In genomic region chr20:22673467-22673866, GRCh38 we compare ENCODE assay signal across 26 cellular contexts.
"Had no signal": no experiment of that assay in that cellular context is flagged by ENCODE, and none has a peak within 500 bp of the region (broad histone marks: within the 10 kb centered on the region; RNA-seq: fewer than 3 reads in every experiment).

No MANE protein-coding gene starts in this region.

- H2AFZ ChIP-seq: neural progenitor cell had no signal

- H3K4me3 Mint-ChIP-seq: mesothelial cell of epicardium; naive B cell; natural killer cell; nephron progenitor cell; neural progenitor cell; stimulated activated effector memory CD8-positive, alpha-beta T cell treated with anti-CD3 and anti-CD28 coated beads, Interleukin-12 subunit alpha, Interleukin-12 subunit beta, amount 100 ng/mL, for 72 hours; stimulated activated naive CD8-positive, alpha-beta T cell treated with anti-CD3 and anti-CD28 coated beads, Interleukin-15, amount 100 ng/mL, for 72 hours had no signal

- H3K27ac Mint-ChIP-seq: mesothelial cell of epicardium; naive B cell; natural killer cell; nephron progenitor cell; neural progenitor cell; stimulated activated effector memory CD8-positive, alpha-beta T cell treated with anti-CD3 and anti-CD28 coated beads, Interleukin-12 subunit alpha, Interleukin-12 subunit beta, amount 100 ng/mL, for 72 hours; stimulated activated naive CD8-positive, alpha-beta T cell treated with anti-CD3 and anti-CD28 coated beads, Interleukin-15, amount 100 ng/mL, for 72 hours had no signal

- H3K4me2 ChIP-seq: neural progenitor cell had no signal

- DNase-seq: islet precursor cell; left ventricle myocardium inferior; mesendoderm; naive B cell; natural killer cell; nephron progenitor cell; occipital lobe; retina; right cardiac atrium; stimulated activated CD4-positive, alpha-beta T cell treated with anti-CD3 and anti-CD28 coated beads, Interleukin-12 subunit alpha, Interleukin-12 subunit beta, amount 100 ng/mL, for 4 hours; stimulated activated CD4-positive, alpha-beta T cell treated with anti-CD3 and anti-CD28 coated beads, Interleukin-15, amount 100 ng/mL, for 24 hours; stimulated activated CD4-positive, alpha-beta T cell treated with anti-CD3 and anti-CD28 coated beads, Interleukin-4, amount 100 ng/mL, for 24 hours; stimulated activated naive CD4-positive, alpha-beta T cell treated with Interleukin-2 at 50 U/mL for 16 hours; stimulated activated naive CD8-positive, alpha-beta T cell treated with anti-CD3 and anti-CD28 coated beads, Interleukin-15, amount 100 ng/mL, for 72 hours; testis; thyroid gland; transverse colon; upper lobe of left lung had no signal

- H3K9me3 ChIP-seq: neutrophil, prostate gland, testis, thyroid gland had no signal

- H3K27ac ChIP-seq: left ventricle myocardium inferior, neural progenitor cell, neutrophil, prostate gland, skin epidermis, testis, thyroid gland, transverse colon, upper lobe of left lung had no signal

- H3K4me3 ChIP-seq: left ventricle myocardium inferior, lung, neural progenitor cell, prostate gland, skin epidermis, testis, thyroid gland, transverse colon, upper lobe of left lung had no signal

- ATAC-seq: natural killer cell; right cardiac atrium; sciatic nerve; stimulated activated effector memory CD8-positive, alpha-beta T cell treated with anti-CD3 and anti-CD28 coated beads, Interleukin-12 subunit alpha, Interleukin-12 subunit beta, amount 100 ng/mL, for 72 hours; stimulated activated naive CD8-positive, alpha-beta T cell treated with anti-CD3 and anti-CD28 coated beads, Interleukin-15, amount 100 ng/mL, for 72 hours had no signal

- H3K4me1 ChIP-seq: left ventricle myocardium inferior, neural progenitor cell, prostate gland, testis, thyroid gland, transverse colon, upper lobe of left lung had no signal

- H3K27me3 ChIP-seq: neural progenitor cell, neutrophil, testis, thyroid gland, upper lobe of left lung had no signal

- H3K36me3 ChIP-seq: left ventricle myocardium inferior, neural progenitor cell, neutrophil, prostate gland, thyroid gland, transverse colon, upper lobe of left lung had no signal

- H3K36me3 Mint-ChIP-seq: mesothelial cell of epicardium; neural progenitor cell; stimulated activated effector memory CD8-positive, alpha-beta T cell treated with anti-CD3 and anti-CD28 coated beads, Interleukin-12 subunit alpha, Interleukin-12 subunit beta, amount 100 ng/mL, for 72 hours had no signal

- H3K4me1 Mint-ChIP-seq: mesothelial cell of epicardium; natural killer cell; nephron progenitor cell; neural progenitor cell; stimulated activated effector memory CD8-positive, alpha-beta T cell treated with anti-CD3 and anti-CD28 coated beads, Interleukin-12 subunit alpha, Interleukin-12 subunit beta, amount 100 ng/mL, for 72 hours; stimulated activated naive CD8-positive, alpha-beta T cell treated with anti-CD3 and anti-CD28 coated beads, Interleukin-15, amount 100 ng/mL, for 72 hours had no signal

- H3K27me3 Mint-ChIP-seq: stimulated activated naive CD8-positive, alpha-beta T cell treated with anti-CD3 and anti-CD28 coated beads, Interleukin-15, amount 100 ng/mL, for 72 hours had no signal
